8 cellular contexts compared by ENCODE assay signal in genomic region chr1:186985889-186986491, GRCh38.
DNase-seq lines count a peak whose midpoint lies in the region; ATAC-seq and TF ChIP-seq lines count a peak whose summit lies in the region.

No MANE protein-coding gene starts in this region.

- H3K9me2 ChIP-seq in HCT116 (ENCODE audit: insufficient read depth), result no peaks in the 10 kb centered on the region

- no peak for TF ChIP-seq POLR2A in HCT116 (IDR thresholded peaks at IDR 0.05; ENCODE audit: borderline replicate concordance, extremely low read depth, insufficient read depth, insufficient read length)

- RAD21 ChIA-PET in HCT116 (lab: Charles Lee; ENCODE audit: low non-redundant PET in 1 of 2, low total read pairs in 2 of 2, uncharacterized antibody in 2 of 2, unreplicated experiment in 2 of 2), result interaction anchor here (0.6 to 1.0 kb wide), 2 partner anchors 380 to 611 kb away, joined by 3 to 4 read pairs; partner anchors contain the start of genes ODR4 (in 1 of the 2) and TPR (in 1 of the 2)

- H3K9me3 ChIP-seq in HCT116 (ENCODE audit: control insufficient read depth in 1 of 2, insufficient read depth in 1 of 2, low read depth in 1 of 2, low read length in 2 of 2) (no peaks in the 10 kb centered on the region), osteoblast (ENCODE audit: low read depth, low read length) (no peaks in the 10 kb centered on the region)

- peak; percentile 49 to 77 (median 69) for TF ChIP-seq CTCF in HCT116 (IDR thresholded peaks at IDR 0.05 in 2 of 3, conservative IDR thresholded peaks at IDR 0.05 in 1 of 3; ENCODE audit: borderline replicate concordance in 1 of 3, insufficient read depth in 1 of 3, low read depth in 2 of 3, low read length in 2 of 3)
- peak; percentile 74 for TF ChIP-seq CTCF in fibroblast of the aortic adventitia (IDR thresholded peaks at IDR 0.05; ENCODE audit: insufficient read depth, low read length)
- TF ChIP-seq CTCF in osteoblast (IDR thresholded peaks at IDR 0.05; ENCODE audit: extremely low read depth, low read depth, low read length), result peak; percentile 72

- no TSS peak for BruUV-seq in HCT116 (replicated peaks; lab: Mats Ljungman, UMichigan)

- no peaks in the 10 kb centered on the region for H4K20me1 ChIP-seq in HCT116 (ENCODE audit: insufficient read depth)
- H4K20me1 ChIP-seq in osteoblast (ENCODE audit: insufficient read depth, low read length), result no peaks in the 10 kb centered on the region

- ATAC-seq in HCT116 (peak; percentile 71), GM21447 (IDR thresholded peaks at IDR 0.05; ENCODE audit: unreplicated experiment) (no peak)

- H2AFZ ChIP-seq in HCT116 (ENCODE audit: low read depth, low read length, poor library complexity, severe bottlenecking) (no peak overlapping the region), osteoblast (ENCODE audit: low read length) (no peak overlapping the region)

- no peaks in the 10 kb centered on the region for H3K79me2 ChIP-seq in HCT116 (ENCODE audit: insufficient read depth, low read length)
- no peaks in the 10 kb centered on the region for H3K79me2 ChIP-seq in osteoblast (ENCODE audit: insufficient read depth, low read length)

- no peak overlapping the region for H3K27ac ChIP-seq in HCT116 (ENCODE audit: low read depth, low read length)
- no peak overlapping the region for H3K27ac ChIP-seq in osteoblast (ENCODE audit: low read depth, low read length)

- TF ChIP-seq RAD21 in HCT116 (IDR thresholded peaks at IDR 0.05; ENCODE audit: low read depth), result peak; percentile 91

- no peak overlapping the region for H3K4me2 ChIP-seq in HCT116 (ENCODE audit: low read length)
- no peak overlapping the region for H3K4me2 ChIP-seq in osteoblast (ENCODE audit: insufficient read depth, low read length)

- no peak overlapping the region for H3K9ac ChIP-seq in HCT116 (ENCODE audit: low read length)

- H3K4me3 ChIP-seq in HCT116 (replicated peaks in 1 of 2; ENCODE audit: low read depth in 1 of 2, low read length in 2 of 2) (no peak overlapping the region), fibroblast of the aortic adventitia (ENCODE audit: low read depth, low read length) (no peak overlapping the region), osteoblast (ENCODE audit: insufficient read depth, low read length) (no peak overlapping the region)

- POLR2A ChIA-PET in HCT116 (lab: Charles Lee), result no interaction called here

- H3K27me3 ChIP-seq in HCT116 (ENCODE audit: insufficient read depth, low read length) (no peaks in the 10 kb centered on the region), osteoblast (ENCODE audit: insufficient read depth, low read length) (no peaks in the 10 kb centered on the region)

- intact Hi-C loops in HCT116 (cut with micrococcal nuclease), result loop anchor here (1.0 to 5.0 kb wide), 5 partner anchors 69 to 611 kb away; partner anchors contain the start of genes ODR4 and TPR

- DNase-seq in NOMO-1 (lab: John Stamatoyannopoulos, UW; ENCODE audit: unreplicated experiment in 2 of 2), result peak; percentile 7 to 56
- no peak for DNase-seq in NOMO-1 treated with dmso at 0.1 percent for 144 hours (lab: John Stamatoyannopoulos, UW; ENCODE audit: unreplicated experiment)
- DNase-seq in HCT116 (ENCODE audit: low read depth, low spot score), result peak; percentile 38
- DNase-seq in NCI-H1105 treated with DMSO at 0.1 percent for 48 hours (lab: John Stamatoyannopoulos, UW), result peak; percentile 75
- peak; percentile 73 for DNase-seq in SKM-1 treated with dmso at 0.1 percent for 144 hours (lab: John Stamatoyannopoulos, UW; ENCODE audit: unreplicated experiment)
- DNase-seq in fibroblast of the aortic adventitia (ENCODE audit: low read depth), result peak; percentile 89
- DNase-seq in osteoblast (ENCODE audit: insufficient read length, low spot score, missing footprints), result no peak

- H3K4me1 ChIP-seq in HCT116 (ENCODE audit: control insufficient read depth in 1 of 2, insufficient read depth in 2 of 2, low read length in 2 of 2) (no peaks in the 10 kb centered on the region), osteoblast (ENCODE audit: insufficient read depth, low read length) (peaks cover 11% of the 10 kb centered on the region)

- H3K36me3 ChIP-seq in HCT116 (ENCODE audit: control insufficient read depth in 1 of 2, insufficient read depth in 2 of 2, low read length in 2 of 2) (no peaks in the 10 kb centered on the region), osteoblast (ENCODE audit: insufficient read depth, low read length) (no peaks in the 10 kb centered on the region)

- CTCF ChIA-PET in HCT116 (lab: Charles Lee), result interaction anchor here (0.7 to 1.8 kb wide), 12 partner anchors 9 to 611 kb away, joined by 3 to 20 read pairs (median 4); partner anchors contain the start of genes ODR4 and TPR

TF ChIP-seq in HCT116, 20 proteins besides CTCF, POLR2A, EP300 and RAD21:
- TF ChIP-seq EGR1 (IDR thresholded peaks at IDR 0.05; ENCODE audit: low read depth) (no peak), ZNF274 (IDR thresholded peaks at IDR 0.05; ENCODE audit: low read depth, low read length) (no peak), MAX (IDR thresholded peaks at IDR 0.05) (no peak), EZH2phosphoT487 (IDR thresholded peaks at IDR 0.05; ENCODE audit: borderline replicate concordance) (no peak), JUND (IDR thresholded peaks at IDR 0.05) (no peak), ZBTB33 (IDR thresholded peaks at IDR 0.05; ENCODE audit: extremely low read depth, insufficient replicate concordance, low read length) (no peak), TCF7L2 (IDR thresholded peaks at IDR 0.05; ENCODE audit: borderline replicate concordance, extremely low read depth, insufficient read depth, insufficient read length) (no peak), ZFX (IDR thresholded peaks at IDR 0.05) (no peak), POLR2AphosphoS5 (IDR thresholded peaks at IDR 0.05; ENCODE audit: low read depth, low read length) (no peak), SP1 (IDR thresholded peaks at IDR 0.05; ENCODE audit: low read depth) (no peak), YY1 (IDR thresholded peaks at IDR 0.05; ENCODE audit: extremely low read depth, insufficient replicate concordance, low read depth, low read length) (no peak)

Comparison
In these comparisons a context has a peak if more than half of its experiments do, and no peak if none do; other contexts are left out.
1. DNase-seq: peak in NOMO-1 (2 of 2), HCT116 (single experiment), NCI-H1105 treated with DMSO at 0.1 percent for 48 hours (single experiment), SKM-1 treated with dmso at 0.1 percent for 144 hours (single experiment) and fibroblast of the aortic adventitia (single experiment); none in NOMO-1 treated with dmso at 0.1 percent for 144 hours (single experiment) and osteoblast (single experiment).
2. Peak in every context shown above with its lines, with median percentiles within 50 percentile points of each other: CTCF ChIP-seq.